ENCODE assay signal across 1 cellular context in genomic region chr2:50476174-50476573, GRCh38.
TF ChIP-seq lines count a peak whose summit lies in the region.

No MANE protein-coding gene starts in this region.

TF ChIP-seq in HCT116, 20 proteins besides CTCF, POLR2A, EP300 and RAD21 (continued from another document):
- TF ChIP-seq ATF3 (IDR thresholded peaks at IDR 0.05) = no peak
